In genomic region chr5:10627185-10628115, GRCh38 we compare ENCODE assay signal across 1 cellular context.
TF ChIP-seq lines count a peak whose summit lies in the region.

No MANE protein-coding gene starts in this region.

TF ChIP-seq in K562, 482 proteins besides CTCF, POLR2A, EP300 and RAD21 (continued from another document and continues in another):
- TF ChIP-seq STAG1 (CRISPR knock-in tag; IDR thresholded peaks at IDR 0.05; ENCODE audit: borderline replicate concordance), result peak; percentile 90
- no peak for TF ChIP-seq ZNF311 (CRISPR knock-in tag; IDR thresholded peaks at IDR 0.05)
- no peak for TF ChIP-seq SMAD1 (IDR thresholded peaks at IDR 0.05; ENCODE audit: low read depth, low read length, partially characterized antibody)
- TF ChIP-seq E2F1 (CRISPR knock-in tag; IDR thresholded peaks at IDR 0.05), result no peak
- TF ChIP-seq NFYB (IDR thresholded peaks at IDR 0.05; ENCODE audit: extremely low read depth, insufficient read length), result no peak
- peak; percentile 97 for TF ChIP-seq DEAF1 (CRISPR knock-in tag; IDR thresholded peaks at IDR 0.05)
- peak; percentile 50; the same call in 1 of the 2 replicates for TF ChIP-seq MYNN (IDR thresholded peaks at IDR 0.05)
- no peak for TF ChIP-seq MYNN (CRISPR knock-in tag; IDR thresholded peaks at IDR 0.05)
- TF ChIP-seq, protein P1, sequence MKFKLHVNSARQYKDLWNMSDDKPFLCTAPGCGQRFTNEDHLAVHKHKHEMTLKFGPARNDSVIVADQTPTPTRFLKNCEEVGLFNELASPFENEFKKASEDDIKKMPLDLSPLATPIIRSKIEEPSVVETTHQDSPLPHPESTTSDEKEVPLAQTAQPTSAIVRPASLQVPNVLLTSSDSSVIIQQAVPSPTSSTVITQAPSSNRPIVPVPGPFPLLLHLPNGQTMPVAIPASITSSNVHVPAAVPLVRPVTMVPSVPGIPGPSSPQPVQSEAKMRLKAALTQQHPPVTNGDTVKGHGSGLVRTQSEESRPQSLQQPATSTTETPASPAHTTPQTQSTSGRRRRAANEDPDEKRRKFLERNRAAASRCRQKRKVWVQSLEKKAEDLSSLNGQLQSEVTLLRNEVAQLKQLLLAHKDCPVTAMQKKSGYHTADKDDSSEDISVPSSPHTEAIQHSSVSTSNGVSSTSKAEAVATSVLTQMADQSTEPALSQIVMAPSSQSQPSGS (CRISPR knock-in tag; IDR thresholded peaks at IDR 0.05), result peak; percentile 80; the same call in 1 of the 2 replicates
- peak in 1 of 2 experiments; percentile 67; a peak in 1 of 4 replicates for TF ChIP-seq HDAC1 (IDR thresholded peaks at IDR 0.05)
- peak; percentile 8; the same call in 1 of the 2 replicates for TF ChIP-seq GATA2 (CRISPR knock-in tag; IDR thresholded peaks at IDR 0.05)
- TF ChIP-seq, protein P2, sequence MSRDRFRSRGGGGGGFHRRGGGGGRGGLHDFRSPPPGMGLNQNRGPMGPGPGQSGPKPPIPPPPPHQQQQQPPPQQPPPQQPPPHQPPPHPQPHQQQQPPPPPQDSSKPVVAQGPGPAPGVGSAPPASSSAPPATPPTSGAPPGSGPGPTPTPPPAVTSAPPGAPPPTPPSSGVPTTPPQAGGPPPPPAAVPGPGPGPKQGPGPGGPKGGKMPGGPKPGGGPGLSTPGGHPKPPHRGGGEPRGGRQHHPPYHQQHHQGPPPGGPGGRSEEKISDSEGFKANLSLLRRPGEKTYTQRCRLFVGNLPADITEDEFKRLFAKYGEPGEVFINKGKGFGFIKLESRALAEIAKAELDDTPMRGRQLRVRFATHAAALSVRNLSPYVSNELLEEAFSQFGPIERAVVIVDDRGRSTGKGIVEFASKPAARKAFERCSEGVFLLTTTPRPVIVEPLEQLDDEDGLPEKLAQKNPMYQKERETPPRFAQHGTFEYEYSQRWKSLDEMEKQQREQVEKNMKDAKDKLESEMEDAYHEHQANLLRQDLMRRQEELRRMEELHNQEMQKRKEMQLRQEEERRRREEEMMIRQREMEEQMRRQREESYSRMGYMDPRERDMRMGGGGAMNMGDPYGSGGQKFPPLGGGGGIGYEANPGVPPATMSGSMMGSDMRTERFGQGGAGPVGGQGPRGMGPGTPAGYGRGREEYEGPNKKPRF (IDR thresholded peaks at IDR 0.05; ENCODE audit: low read depth, low read length), result no peak
- TF ChIP-seq FOSL1 (tag; conservative IDR thresholded peaks at IDR 0.05), result peak; percentile 26; the same call in 1 of the 2 replicates
- TF ChIP-seq ZEB2 (IDR thresholded peaks at IDR 0.05), result peak; percentile 58
- 0 out of 2 replicates have a peak, but pooled peaks have one; percentile 30 for TF ChIP-seq ZNF583 (CRISPR knock-in tag; IDR thresholded peaks at IDR 0.05)
- TF ChIP-seq HLTF (IDR thresholded peaks at IDR 0.05), result 0 out of 2 replicates have a peak, but pooled peaks have one; percentile 47
- TF ChIP-seq ZNF224 (CRISPR knock-in tag; IDR thresholded peaks at IDR 0.05), result no peak
- no peak for TF ChIP-seq SNRNP70 (optimal IDR thresholded peaks at IDR 0.05; ENCODE audit: low read depth, low read length)
- TF ChIP-seq NKRF (IDR thresholded peaks at IDR 0.05; ENCODE audit: borderline replicate concordance), result peak; percentile 54; the same call in 1 of the 2 replicates
- no peak for TF ChIP-seq NCOA4 (IDR thresholded peaks at IDR 0.05; ENCODE audit: partially characterized antibody)
- TF ChIP-seq CREB1 (IDR thresholded peaks at IDR 0.05), result no peak
- 0 out of 2 replicates have a peak, but pooled peaks have one; percentile 42 for TF ChIP-seq CREB1 (CRISPR knock-in tag; IDR thresholded peaks at IDR 0.05)
- TF ChIP-seq MYC (IDR thresholded peaks at IDR 0.05; ENCODE audit: low read depth, low read length), result peak; percentile 88
- TF ChIP-seq MYC (CRISPR knock-in tag; IDR thresholded peaks at IDR 0.05; ENCODE audit: borderline replicate concordance, low read depth), result no peak
- TF ChIP-seq KLF6 (CRISPR knock-in tag; IDR thresholded peaks at IDR 0.05; ENCODE audit: borderline replicate concordance), result peak; percentile 17; the same call in 1 of the 2 replicates
- TF ChIP-seq ZFP36 (IDR thresholded peaks at IDR 0.05; ENCODE audit: low read depth, low read length, partially characterized antibody), result no peak
- TF ChIP-seq TEAD2 (tag; IDR thresholded peaks at IDR 0.05), result peak; percentile 67; the same call in 1 of the 2 replicates
- TF ChIP-seq, protein P3, sequence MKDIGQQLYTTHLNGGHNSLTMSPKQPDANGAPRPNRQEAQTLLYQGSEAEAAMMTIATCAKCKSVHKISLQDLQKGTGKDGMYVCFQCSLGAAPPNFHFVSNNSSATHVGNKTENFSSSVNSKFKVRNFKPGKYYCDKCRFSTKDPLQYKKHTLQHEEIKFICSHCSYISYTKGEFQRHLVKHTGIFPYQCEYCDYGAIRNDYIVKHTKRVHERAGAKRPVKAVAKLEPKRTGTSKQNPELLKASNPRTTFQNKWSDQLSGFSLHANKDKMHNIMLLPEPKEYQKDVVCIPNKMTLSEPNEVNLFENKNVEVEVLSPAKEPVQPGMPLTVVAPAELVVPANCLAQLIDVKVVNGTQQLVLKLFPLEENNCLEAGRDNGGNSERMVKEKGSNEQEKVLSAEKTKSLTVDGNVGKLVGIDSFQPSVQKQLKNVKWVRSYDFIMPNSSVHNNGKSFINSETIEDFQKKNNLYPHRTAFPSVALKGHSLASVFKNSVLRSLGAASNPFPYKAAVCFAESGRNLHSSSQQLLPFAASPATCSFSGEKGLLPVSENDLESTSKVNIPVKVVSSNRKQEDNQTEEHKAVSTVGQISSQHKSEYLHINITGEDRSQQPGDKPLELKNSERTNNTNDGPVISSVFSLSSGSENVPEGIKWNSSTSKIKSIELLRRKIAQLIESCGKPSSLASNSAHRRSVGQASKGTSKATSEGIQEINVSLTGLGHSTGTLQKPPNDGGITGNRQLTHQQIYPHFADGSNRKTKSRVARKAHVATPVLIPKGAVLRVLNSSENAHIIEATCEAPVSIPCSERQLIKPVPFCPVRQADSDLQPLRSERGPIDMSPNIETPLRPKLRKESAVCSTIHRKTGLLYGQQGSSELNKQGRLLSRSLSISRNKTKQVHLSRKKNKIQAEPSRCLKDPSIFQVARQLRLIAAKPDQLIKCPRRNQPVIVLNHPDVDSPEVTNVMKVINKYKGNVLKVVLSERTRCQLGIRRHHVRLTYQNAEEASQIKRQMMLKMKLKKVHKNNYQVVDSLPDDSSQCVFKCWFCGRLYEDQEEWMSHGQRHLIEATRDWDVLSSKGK (CRISPR knock-in tag; IDR thresholded peaks at IDR 0.05), result no peak
- TF ChIP-seq XRCC4 (IDR thresholded peaks at IDR 0.05; ENCODE audit: extremely low read depth, insufficient read depth, insufficient read length), result no peak
- TF ChIP-seq NBN (IDR thresholded peaks at IDR 0.05; ENCODE audit: low read depth), result peak; percentile 81
- TF ChIP-seq ZNF3 (CRISPR knock-in tag; IDR thresholded peaks at IDR 0.05), result no peak
- peak; percentile 67 for TF ChIP-seq DPF2 (IDR thresholded peaks at IDR 0.05)
- TF ChIP-seq PHF21A (IDR thresholded peaks at IDR 0.05; ENCODE audit: borderline replicate concordance, low read depth), result peak; percentile 29; the same call in 1 of the 2 replicates
- peak; percentile 68 to 72 for TF ChIP-seq MAZ (CRISPR knock-in tag; conservative IDR thresholded peaks at IDR 0.05 in 1 of 2, IDR thresholded peaks at IDR 0.05 in 1 of 2)
- peak; percentile 76 for TF ChIP-seq PKNOX1 (IDR thresholded peaks at IDR 0.05)
- TF ChIP-seq, protein P4, sequence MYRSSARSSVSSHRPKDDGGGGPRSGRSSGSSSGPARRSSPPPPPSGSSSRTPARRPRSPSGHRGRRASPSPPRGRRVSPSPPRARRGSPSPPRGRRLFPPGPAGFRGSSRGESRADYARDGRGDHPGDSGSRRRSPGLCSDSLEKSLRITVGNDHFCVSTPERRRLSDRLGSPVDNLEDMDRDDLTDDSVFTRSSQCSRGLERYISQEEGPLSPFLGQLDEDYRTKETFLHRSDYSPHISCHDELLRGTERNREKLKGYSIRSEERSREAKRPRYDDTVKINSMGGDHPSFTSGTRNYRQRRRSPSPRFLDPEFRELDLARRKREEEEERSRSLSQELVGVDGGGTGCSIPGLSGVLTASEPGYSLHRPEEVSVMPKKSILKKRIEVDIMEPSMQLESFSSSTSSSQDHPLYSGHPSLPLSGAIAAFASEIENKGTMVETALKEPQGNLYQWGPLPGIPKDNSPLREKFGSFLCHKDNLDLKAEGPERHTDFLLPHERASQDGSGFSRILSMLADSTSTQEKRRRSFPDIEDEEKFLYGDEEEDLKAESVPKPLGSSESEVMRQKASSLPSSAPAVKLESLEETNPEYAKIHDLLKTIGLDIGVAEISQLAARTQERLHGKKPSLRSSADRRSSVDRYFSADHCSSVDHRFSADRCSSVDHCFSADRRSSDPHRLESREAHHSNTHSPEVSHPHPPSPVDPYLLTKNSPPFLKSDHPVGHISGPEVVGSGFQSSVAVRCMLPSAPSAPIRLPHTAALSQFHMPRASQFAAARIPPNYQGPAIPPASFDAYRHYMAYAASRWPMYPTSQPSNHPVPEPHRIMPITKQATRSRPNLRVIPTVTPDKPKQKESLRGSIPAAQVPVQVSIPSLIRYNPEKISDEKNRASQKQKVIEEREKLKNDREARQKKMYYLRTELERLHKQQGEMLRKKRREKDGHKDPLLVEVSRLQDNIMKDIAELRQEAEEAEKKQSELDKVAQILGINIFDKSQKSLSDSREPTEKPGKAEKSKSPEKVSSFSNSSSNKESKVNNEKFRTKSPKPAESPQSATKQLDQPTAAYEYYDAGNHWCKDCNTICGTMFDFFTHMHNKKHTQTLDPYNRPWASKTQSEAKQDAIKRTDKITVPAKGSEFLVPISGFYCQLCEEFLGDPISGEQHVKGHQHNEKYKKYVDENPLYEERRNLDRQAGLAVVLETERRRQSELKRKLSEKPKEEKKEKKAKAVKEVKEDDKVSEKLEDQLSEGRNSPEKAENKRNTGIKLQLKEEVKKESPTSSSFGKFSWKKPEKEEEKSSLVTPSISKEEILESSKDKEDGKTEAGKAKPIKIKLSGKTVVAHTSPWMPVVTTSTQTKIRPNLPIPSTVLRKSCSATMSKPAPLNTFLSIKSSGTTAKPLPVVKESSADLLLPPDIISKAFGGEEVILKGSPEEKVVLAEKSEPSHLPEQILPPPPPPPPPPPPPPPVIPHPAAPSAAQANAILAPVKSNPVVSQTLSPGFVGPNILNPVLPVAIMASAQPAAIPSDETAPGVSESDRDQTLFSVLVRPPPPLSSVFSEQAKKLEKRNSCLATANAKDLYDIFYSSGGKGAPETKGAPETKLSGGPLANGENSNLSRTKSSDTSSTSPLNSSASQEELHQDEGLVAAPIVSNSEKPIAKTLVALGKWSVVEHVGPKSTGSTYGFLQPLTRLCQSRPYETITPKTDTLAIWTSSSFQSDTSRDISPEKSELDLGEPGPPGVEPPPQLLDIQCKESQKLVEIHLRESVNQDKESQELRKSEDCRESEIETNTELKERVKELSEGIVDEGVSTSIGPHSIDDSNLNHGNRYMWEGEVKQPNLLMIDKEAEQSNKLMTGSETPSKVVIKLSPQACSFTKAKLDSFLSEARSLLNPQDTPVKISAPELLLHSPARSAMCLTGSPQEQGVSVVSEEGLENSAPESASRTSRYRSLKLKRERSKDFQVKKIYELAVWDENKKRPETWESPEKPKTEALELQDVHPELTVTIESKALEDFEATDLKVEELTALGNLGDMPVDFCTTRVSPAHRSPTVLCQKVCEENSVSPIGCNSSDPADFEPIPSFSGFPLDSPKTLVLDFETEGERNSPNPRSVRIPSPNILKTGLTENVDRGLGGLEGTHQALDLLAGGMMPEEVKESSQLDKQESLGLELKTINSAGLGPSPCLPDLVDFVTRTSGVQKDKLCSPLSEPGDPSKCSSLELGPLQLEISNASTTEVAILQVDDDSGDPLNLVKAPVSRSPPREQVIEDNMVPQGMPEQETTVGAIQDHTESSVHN (IDR thresholded peaks at IDR 0.05; ENCODE audit: borderline replicate concordance in 1 of 2, low read depth in 1 of 2), result peak in 1 of 2 experiments; percentile 44; a peak in 1 of 4 replicates
